In the genomic region with DNA sequence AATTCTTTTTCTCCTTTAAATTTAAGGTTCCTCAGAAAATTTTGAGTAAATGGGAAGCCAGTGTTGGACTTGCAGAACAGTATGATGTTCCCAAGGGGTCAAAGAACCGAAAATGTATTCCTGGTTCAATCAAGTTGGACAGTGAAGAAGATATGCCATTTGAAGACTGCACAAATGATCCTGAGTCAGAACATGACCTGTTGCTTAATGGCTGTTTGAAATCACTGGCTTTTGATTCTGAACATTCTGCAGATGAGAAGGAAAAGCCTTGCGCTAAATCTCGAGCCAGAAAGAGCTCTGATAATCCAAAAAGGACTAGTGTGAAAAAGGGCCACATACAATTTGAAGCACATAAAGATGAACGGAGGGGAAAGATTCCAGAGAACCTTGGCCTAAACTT, we compare ENCODE assay signal across 22 cellular contexts.
"Had no signal": no experiment of that assay in that cellular context is flagged by ENCODE, and none has a peak within 500 bp of the region (broad histone marks: within the 10 kb centered on the region; RNA-seq: fewer than 3 reads in every experiment).

No MANE protein-coding gene starts in this region.

- H3K4me3 ChIP-seq: K562, SJCRH30 had no signal

- H3K36me3 ChIP-seq: SJCRH30 had no signal

- H3K4me1 ChIP-seq: SJCRH30 had no signal

- H3K9me3 Mint-ChIP-seq: IgD-negative memory B cell had no signal

- H3K9me3 ChIP-seq: SJCRH30 had no signal

- H3K4me1 Mint-ChIP-seq: IgD-negative memory B cell had no signal

- H3K27me3 Mint-ChIP-seq: IgD-negative memory B cell had no signal

- H3K27ac ChIP-seq: HL-60, KMS-11, SJCRH30 had no signal

- DNase-seq: Kasumi-1, MM.1S, NCI-H1092 treated with DMSO at 0.1 percent for 48 hours, NCI-H1436, NCI-H187, NCI-H2029, NCI-H2081 treated with DMSO at 0.1 percent for 48 hours, NCI-H2171, NCI-H226, NCI-H446, NCI-H510A, NCI-H524 treated with DMSO at 0.1 percent for 48 hours, NCI-H69, NCI-H774, RPMI8226, SHP77, SJCRH30 had no signal

- ATAC-seq: K562, SK-N-SH treated with all-trans-retinoic acid at 6 μM for 48 hours had no signal

- H3K4me3 Mint-ChIP-seq: IgD-negative memory B cell had no signal
